In the genomic region with DNA sequence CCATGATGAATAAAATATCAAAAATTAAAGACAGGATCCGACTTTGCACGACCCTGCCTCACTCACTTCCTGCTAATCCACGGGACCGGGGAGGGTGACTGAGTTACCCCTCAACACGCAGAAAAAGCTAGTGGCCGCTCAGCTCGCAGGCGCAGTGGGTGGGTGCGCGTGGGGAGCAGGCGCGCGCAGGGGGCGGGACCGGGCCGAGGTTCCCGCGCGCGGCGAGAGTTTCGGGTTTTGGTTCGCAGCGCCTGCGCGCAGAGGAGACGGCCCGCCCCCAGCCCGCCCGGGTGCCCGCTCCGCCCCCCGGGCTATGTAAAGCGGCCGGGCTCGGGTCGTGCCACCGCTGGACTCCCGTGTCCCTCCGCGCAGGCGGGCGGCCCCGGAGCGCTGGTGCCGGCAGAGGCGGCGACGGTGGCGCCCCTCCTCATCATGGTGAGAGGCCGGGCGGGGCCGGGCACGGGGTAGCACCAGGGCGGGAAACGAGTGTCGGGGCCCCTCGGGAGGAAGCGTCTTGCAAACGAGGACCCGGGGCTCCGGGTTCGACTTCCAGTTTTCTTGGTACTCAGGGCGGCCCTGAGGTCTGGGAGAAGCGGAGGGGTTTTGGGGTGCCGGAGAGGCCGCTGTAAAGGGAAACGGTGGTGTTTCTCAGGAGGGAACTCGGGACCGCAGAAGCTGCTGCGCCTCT, we compare ENCODE assay signal across 8 cellular contexts. TPM values are rescaled to one million over a fixed set of nuclear protein-coding genes. Genes with fewer than 3 reads are reported as not detected.
DNase-seq lines count a peak whose midpoint lies in the region; ATAC-seq and TF ChIP-seq lines count a peak whose summit lies in the region.

A gene (plus strand): TSS at position 343 of the 688 bp plus-strand sequence. CDS start 90 bp downstream, at position 433.

- H3K9ac ChIP-seq in GM23248 (peak within 1 kb of the TSS; percentile 95), neural cell (ENCODE audit: low read length) (peak within 1 kb of the TSS; percentile 85)

- peak within 1 kb of the TSS; percentile 92 for H3K4me2 ChIP-seq in GM23248 (ENCODE audit: unreplicated experiment)
- H3K4me2 ChIP-seq in neural cell (ENCODE audit: low read length): peak within 1 kb of the TSS; percentile 73

- no peak for TF ChIP-seq CTCF in neural cell (IDR thresholded peaks at IDR 0.05; ENCODE audit: poor library complexity, severe bottlenecking)

- in situ Hi-C loops in GM23248 (cut with MboI): loop anchor here (10.0 kb wide), 1 partner anchor 148 kb away; a partner anchor contains a TSS

- peaks cover 9% of the 10 kb centered on the region for H3F3A ChIP-seq in GM23248 (ENCODE audit: insufficient read depth)
- H3F3A ChIP-seq in neural cell (ENCODE audit: insufficient read depth, low read length, poor library complexity, severe bottlenecking): no peaks in the 10 kb centered on the region

- DNase-seq in DMS153 treated with DMSO at 0.1 percent for 48 hours (lab: John Stamatoyannopoulos, UW; ENCODE audit: unreplicated experiment) (peak; percentile 57), GM23248 (peak; percentile 98), M059J (ENCODE audit: low read depth) (peak; percentile 86), SHP77 treated with DMSO at 0.1 percent for 48 hours (lab: John Stamatoyannopoulos, UW) (peak; percentile 62), fibroblast of the conjunctiva (ENCODE audit: low read depth) (peak; percentile 67)
- DNase-seq in activated effector memory CD4-positive, alpha-beta T cell treated with Interleukin-2 at 50 U/mL for 16 hours: peak; percentile 87
- peak; percentile 89 for DNase-seq in stimulated activated naive CD8-positive, alpha-beta T cell treated with anti-CD3 and anti-CD28 coated beads, Interleukin-15, amount 100 ng/mL, for 72 hours

- H3K9me3 ChIP-seq in GM23248 (ENCODE audit: low read depth) (no peaks in the 10 kb centered on the region), neural cell (ENCODE audit: low read length) (no peaks in the 10 kb centered on the region)

- ATAC-seq in stimulated activated naive CD8-positive, alpha-beta T cell treated with anti-CD3 and anti-CD28 coated beads, Interleukin-15, amount 100 ng/mL, for 72 hours: peak; percentile 87

- H3K27ac Mint-ChIP-seq in stimulated activated naive CD8-positive, alpha-beta T cell treated with anti-CD3 and anti-CD28 coated beads, Interleukin-15, amount 100 ng/mL, for 72 hours: peak within 1 kb of the TSS; percentile 76 to 92

- H3K27me3 ChIP-seq in GM23248 (replicated peaks; ENCODE audit: insufficient read depth) (no peaks in the 10 kb centered on the region), neural cell (ENCODE audit: insufficient read depth, low read depth, low read length) (no peaks in the 10 kb centered on the region)

- no peaks in the 10 kb centered on the region for H3K27me3 Mint-ChIP-seq in stimulated activated naive CD8-positive, alpha-beta T cell treated with anti-CD3 and anti-CD28 coated beads, Interleukin-15, amount 100 ng/mL, for 72 hours

- no peak for TF ChIP-seq RAD21 in neural cell (conservative IDR thresholded peaks at IDR 0.05)

- H3K79me2 ChIP-seq in GM23248 (ENCODE audit: insufficient read depth): peaks cover 49% of the 10 kb centered on the region
- H3K79me2 ChIP-seq in neural cell (replicated peaks; ENCODE audit: insufficient read depth, low read length): peaks cover 18% of the 10 kb centered on the region

- H3K4me3 ChIP-seq in GM23248 (peak within 1 kb of the TSS; percentile 88), neural cell (ENCODE audit: low read length) (peak within 1 kb of the TSS; percentile 91)

- TF ChIP-seq EP300 in neural cell (conservative IDR thresholded peaks at IDR 0.05; ENCODE audit: poor library complexity, severe bottlenecking): no peak

- no peaks in the 10 kb centered on the region for H4K20me1 ChIP-seq in GM23248 (ENCODE audit: insufficient read depth)
- H4K20me1 ChIP-seq in neural cell (ENCODE audit: insufficient read depth): no peaks in the 10 kb centered on the region

- H3K36me3 ChIP-seq in GM23248 (ENCODE audit: low read depth): peaks cover 4% of the 10 kb centered on the region; the same call in 1 of the 2 replicates
- peaks cover 5% of the 10 kb centered on the region for H3K36me3 ChIP-seq in neural cell (ENCODE audit: insufficient read depth, low read length)

- peak within 1 kb of the TSS; percentile 87 for H2AFZ ChIP-seq in GM23248
- H2AFZ ChIP-seq in neural cell (ENCODE audit: low read depth, low read length): peak within 1 kb of the TSS; percentile 90

- peak within 1 kb of the TSS; percentile 83 to 91 for H3K4me3 Mint-ChIP-seq in stimulated activated naive CD8-positive, alpha-beta T cell treated with anti-CD3 and anti-CD28 coated beads, Interleukin-15, amount 100 ng/mL, for 72 hours

- peaks cover 13% of the 10 kb centered on the region for H3K4me1 ChIP-seq in GM23248 (ENCODE audit: insufficient read depth)

- peaks cover 63% of the 10 kb centered on the region for H3K4me1 Mint-ChIP-seq in stimulated activated naive CD8-positive, alpha-beta T cell treated with anti-CD3 and anti-CD28 coated beads, Interleukin-15, amount 100 ng/mL, for 72 hours

- no peaks in the 10 kb centered on the region for H3K9me3 Mint-ChIP-seq in stimulated activated naive CD8-positive, alpha-beta T cell treated with anti-CD3 and anti-CD28 coated beads, Interleukin-15, amount 100 ng/mL, for 72 hours

- H3K27ac ChIP-seq in GM23248 (peak within 1 kb of the TSS; percentile 77), neural cell (ENCODE audit: low read length) (peak within 1 kb of the TSS; percentile 62)

- 2% methylated on average over 24 to 71 of the region's 71 CpGs for WGBS in GM23248 (ENCODE audit: low coverage in 1 of 2, low lambda C conversion rate in 2 of 2, missing lambda C conversion rate in 2 of 2), 2 experiments

- H3K9me2 ChIP-seq in GM23248 (ENCODE audit: insufficient read depth): no peaks in the 10 kb centered on the region
- H3K9me2 ChIP-seq in neural cell (ENCODE audit: insufficient read depth, low read length): no peaks in the 10 kb centered on the region

TF ChIP-seq in neural cell, 6 proteins besides CTCF, POLR2A, EP300 and RAD21:
- TF ChIP-seq SMC3 (conservative IDR thresholded peaks at IDR 0.05; ENCODE audit: poor library complexity): no peak
- peak; percentile 73 for TF ChIP-seq POLR2AphosphoS5 (IDR thresholded peaks at IDR 0.05)
- TF ChIP-seq MXI1 (conservative IDR thresholded peaks at IDR 0.05; ENCODE audit: poor library complexity, severe bottlenecking): peak; percentile 80
- TF ChIP-seq, protein P1, sequence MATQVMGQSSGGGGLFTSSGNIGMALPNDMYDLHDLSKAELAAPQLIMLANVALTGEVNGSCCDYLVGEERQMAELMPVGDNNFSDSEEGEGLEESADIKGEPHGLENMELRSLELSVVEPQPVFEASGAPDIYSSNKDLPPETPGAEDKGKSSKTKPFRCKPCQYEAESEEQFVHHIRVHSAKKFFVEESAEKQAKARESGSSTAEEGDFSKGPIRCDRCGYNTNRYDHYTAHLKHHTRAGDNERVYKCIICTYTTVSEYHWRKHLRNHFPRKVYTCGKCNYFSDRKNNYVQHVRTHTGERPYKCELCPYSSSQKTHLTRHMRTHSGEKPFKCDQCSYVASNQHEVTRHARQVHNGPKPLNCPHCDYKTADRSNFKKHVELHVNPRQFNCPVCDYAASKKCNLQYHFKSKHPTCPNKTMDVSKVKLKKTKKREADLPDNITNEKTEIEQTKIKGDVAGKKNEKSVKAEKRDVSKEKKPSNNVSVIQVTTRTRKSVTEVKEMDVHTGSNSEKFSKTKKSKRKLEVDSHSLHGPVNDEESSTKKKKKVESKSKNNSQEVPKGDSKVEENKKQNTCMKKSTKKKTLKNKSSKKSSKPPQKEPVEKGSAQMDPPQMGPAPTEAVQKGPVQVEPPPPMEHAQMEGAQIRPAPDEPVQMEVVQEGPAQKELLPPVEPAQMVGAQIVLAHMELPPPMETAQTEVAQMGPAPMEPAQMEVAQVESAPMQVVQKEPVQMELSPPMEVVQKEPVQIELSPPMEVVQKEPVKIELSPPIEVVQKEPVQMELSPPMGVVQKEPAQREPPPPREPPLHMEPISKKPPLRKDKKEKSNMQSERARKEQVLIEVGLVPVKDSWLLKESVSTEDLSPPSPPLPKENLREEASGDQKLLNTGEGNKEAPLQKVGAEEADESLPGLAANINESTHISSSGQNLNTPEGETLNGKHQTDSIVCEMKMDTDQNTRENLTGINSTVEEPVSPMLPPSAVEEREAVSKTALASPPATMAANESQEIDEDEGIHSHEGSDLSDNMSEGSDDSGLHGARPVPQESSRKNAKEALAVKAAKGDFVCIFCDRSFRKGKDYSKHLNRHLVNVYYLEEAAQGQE (IDR thresholded peaks at IDR 0.05; ENCODE audit: borderline replicate concordance): no peak
- peak; percentile 37 for TF ChIP-seq TAF1 (IDR thresholded peaks at IDR 0.05; ENCODE audit: low read depth)

RNA-seq across cellular contexts. Expression of the gene that starts here (rescaled TPM):
- 58.3 and 69.4 TPM in 2 replicates for total RNA-seq in GM23248 (2014; rRNA removed; shearing (Covaris generic))
- polyA plus RNA-seq in GM23248 (2016; fragmentation: Nextera tagmentation; extraction: Ambion mirVana): 103 and 107 TPM in 2 replicates
- 65.8 and 108 TPM in 2 replicates for total RNA-seq in M059J (2014; rRNA removed; shearing (Covaris generic))
- 27.7 and 29.6 TPM in 2 replicates for polyA plus RNA-seq in neural cell
- polyA minus RNA-seq in neural cell: 52.7 and 52.8 TPM in 2 replicates

Comparison
In these comparisons a context has a peak if more than half of its experiments do, and no peak if none do; other contexts are left out.
1. Peak in every context shown above with its lines: DNase-seq, ATAC-seq, H3K4me3 ChIP-seq and H3K27ac ChIP-seq.